ENCODE assay signal across 22 cellular contexts in the genomic region with DNA sequence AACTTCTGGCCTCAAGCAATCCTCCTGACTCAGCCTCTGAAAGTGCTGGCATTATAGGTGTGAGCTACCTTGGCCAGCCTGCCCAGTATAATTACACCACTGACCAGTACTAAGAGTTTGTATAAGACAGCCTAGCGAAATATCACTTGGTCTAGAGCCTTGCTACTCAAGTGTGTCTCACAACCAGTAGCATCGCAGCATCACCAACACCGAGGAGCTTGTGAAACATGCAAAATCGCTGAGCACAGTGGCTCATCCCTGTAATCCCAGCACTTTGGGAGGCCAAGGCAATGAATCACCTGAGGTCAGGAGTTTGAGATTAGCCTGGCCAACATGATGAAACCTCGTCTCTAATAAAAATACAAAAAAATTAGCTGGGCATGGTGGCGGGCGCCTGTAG.
A peak's percentile ranks its signal among the peaks of the same experiment; 100 is the strongest.
DNase-seq lines count a peak whose midpoint lies in the region; ATAC-seq and TF ChIP-seq lines count a peak whose summit lies in the region.
"Had no signal": no experiment of that assay in that cellular context is flagged by ENCODE, and none has a peak within 500 bp of the region (broad histone marks: within the 10 kb centered on the region; RNA-seq: fewer than 3 reads in every experiment).

No MANE protein-coding gene starts in this region.

- TF ChIP-seq CTCF in RWPE1 (conservative IDR thresholded peaks at IDR 0.05; ENCODE audit: low read depth) (no peak), fibroblast of the aortic adventitia (IDR thresholded peaks at IDR 0.05; ENCODE audit: insufficient read depth, low read length) (no peak), omental fat pad (IDR thresholded peaks at IDR 0.05) (no peak), SK-N-SH (IDR thresholded peaks at IDR 0.05) (no peak)

- H3K27ac ChIP-seq in RWPE1 (no peak overlapping the region), SK-N-SH (ENCODE audit: low read depth in 2 of 2, low read length in 1 of 2) (no peak overlapping the region)
- H3K27ac ChIP-seq: C4-2B, cardiac muscle cell, upper lobe of right lung had no signal

- peaks cover 2% of the 10 kb centered on the region for H3K4me1 Mint-ChIP-seq in T-helper 2 cell treated with Interferon-gamma antibody and Interleukin-4, amounts not matched to agents 5 μg/mL and 100 μg/mL, for 36 hours (ENCODE audit: low read depth)
- H3K4me1 Mint-ChIP-seq: activated T-helper 17 cell treated with anti-CD3 and anti-CD28 coated beads, Interleukin-2, amount 50 U/mL, for 72 hours had no signal

- H3K4me1 ChIP-seq in SK-N-SH (ENCODE audit: control insufficient read depth in 1 of 2, insufficient read depth in 2 of 2, low read depth in 1 of 2, low read length in 1 of 2): peaks cover 0 to 6% of the 10 kb centered on the region in 2 experiments; a peak in 1 of 4 replicates
- H3K4me1 ChIP-seq: upper lobe of right lung had no signal

- no peaks in the 10 kb centered on the region for H3K9me3 ChIP-seq in SK-N-SH
- H3K9me3 ChIP-seq: upper lobe of right lung had no signal

- no peaks in the 10 kb centered on the region; the same call in 1 of the 2 replicates for H3K27me3 ChIP-seq in SK-N-SH (ENCODE audit: insufficient read depth)
- H3K27me3 ChIP-seq: cardiac muscle cell, upper lobe of right lung had no signal

- H3K4me2 ChIP-seq in SK-N-SH: no peak overlapping the region

- no peaks in the 10 kb centered on the region for H3K79me2 ChIP-seq in SK-N-SH (ENCODE audit: insufficient read depth)

- no peak for ATAC-seq in omental fat pad (ENCODE audit: low FRiP score)
- ATAC-seq: activated naive CD8-positive, alpha-beta T cell treated with anti-CD3 and anti-CD28 coated beads, Interleukin-2, amount 50 U/mL, for 24 hours; activated T-helper 17 cell treated with anti-CD3 and anti-CD28 coated beads, Interleukin-2, amount 50 U/mL, for 72 hours; upper lobe of right lung had no signal

- no peak overlapping the region for H2AFZ ChIP-seq in SK-N-SH (ENCODE audit: low read depth)

- no peak overlapping the region for H3K9ac ChIP-seq in SK-N-SH

- POLR2A ChIA-PET in RWPE1 (lab: Yijun Ruan, JAX; ENCODE audit: low non-redundant PET): no interaction called here
- POLR2A ChIA-PET in SK-N-SH (lab: Yijun Ruan, JAX): no interaction called here

- 60% methylated on average over 7 of the region's 7 CpGs for WGBS in SK-N-SH (ENCODE audit: low lambda C conversion rate)

- no peaks in the 10 kb centered on the region for H4K20me1 ChIP-seq in SK-N-SH (ENCODE audit: insufficient read depth)

- no peak overlapping the region for H3K4me3 Mint-ChIP-seq in T-helper 2 cell treated with Interferon-gamma antibody and Interleukin-4, amounts not matched to agents 5 μg/mL and 100 μg/mL, for 36 hours
- H3K4me3 Mint-ChIP-seq: activated naive CD8-positive, alpha-beta T cell treated with anti-CD3 and anti-CD28 coated beads, Interleukin-2, amount 50 U/mL, for 24 hours; activated T-helper 17 cell treated with anti-CD3 and anti-CD28 coated beads, Interleukin-2, amount 50 U/mL, for 72 hours had no signal

- no peak for TF ChIP-seq RAD21 in SK-N-SH (IDR thresholded peaks at IDR 0.05; ENCODE audit: low read length)

- no peaks in the 10 kb centered on the region for H3K9me2 ChIP-seq in SK-N-SH

- peaks cover 13% of the 10 kb centered on the region for H3K27me3 Mint-ChIP-seq in T-helper 2 cell treated with Interferon-gamma antibody and Interleukin-4, amounts not matched to agents 5 μg/mL and 100 μg/mL, for 36 hours (ENCODE audit: low read depth)
- H3K27me3 Mint-ChIP-seq: activated naive CD8-positive, alpha-beta T cell treated with anti-CD3 and anti-CD28 coated beads, Interleukin-2, amount 50 U/mL, for 24 hours had no signal

- no peaks in the 10 kb centered on the region for H3F3A ChIP-seq in SK-N-SH (replicated peaks; ENCODE audit: insufficient read depth)

- no peak overlapping the region for H3K4me3 ChIP-seq in fibroblast of the aortic adventitia (ENCODE audit: low read depth, low read length)
- H3K4me3 ChIP-seq in SK-N-SH (ENCODE audit: low read depth in 2 of 2, low read length in 1 of 2): no peak overlapping the region
- H3K4me3 ChIP-seq: cardiac muscle cell, lung, upper lobe of right lung had no signal

- no peaks in the 10 kb centered on the region for H3K36me3 ChIP-seq in SK-N-SH (replicated peaks in 1 of 2; ENCODE audit: control insufficient read depth in 1 of 2, insufficient read depth in 2 of 2, low read length in 1 of 2)
- H3K36me3 ChIP-seq: cardiac muscle cell, upper lobe of right lung had no signal

- no peak for TF ChIP-seq EP300 in SK-N-SH (IDR thresholded peaks at IDR 0.05; ENCODE audit: borderline replicate concordance in 1 of 2, low read depth in 1 of 2, low read length in 1 of 2)

- no peaks in the 10 kb centered on the region for H3K36me3 Mint-ChIP-seq in T-helper 2 cell treated with Interferon-gamma antibody and Interleukin-4, amounts not matched to agents 5 μg/mL and 100 μg/mL, for 36 hours (ENCODE audit: low read depth)

- H3K27ac Mint-ChIP-seq in T-helper 2 cell treated with Interferon-gamma antibody and Interleukin-4, amounts not matched to agents 5 μg/mL and 100 μg/mL, for 36 hours: no peak overlapping the region
- H3K27ac Mint-ChIP-seq: activated naive CD8-positive, alpha-beta T cell treated with anti-CD3 and anti-CD28 coated beads, Interleukin-2, amount 50 U/mL, for 24 hours; activated T-helper 17 cell treated with anti-CD3 and anti-CD28 coated beads, Interleukin-2, amount 50 U/mL, for 72 hours had no signal

- H3K9me3 Mint-ChIP-seq in T-helper 2 cell treated with Interferon-gamma antibody and Interleukin-4, amounts not matched to agents 5 μg/mL and 100 μg/mL, for 36 hours: peaks cover 2% of the 10 kb centered on the region

- CTCF ChIA-PET in RWPE1 (lab: Yijun Ruan, JAX) (interaction anchor here (0.6 kb wide), 1 partner anchor 413 kb away, joined by 4 read pairs; no protein-coding TSS in a partner anchor), SK-N-SH (lab: Yijun Ruan, JAX) (no interaction called here)

- DNase-seq in A172 (ENCODE audit: low spot score) (peak; percentile 45), HK-2 (ENCODE audit: unreplicated experiment) (peak; percentile 24), RWPE1 (ENCODE audit: low spot score) (peak; percentile 14), fibroblast of the aortic adventitia (ENCODE audit: low read depth) (peak; percentile 20), omental fat pad (ENCODE audit: low spot score) (no peak), medulla oblongata (ENCODE audit: extremely low spot score) (no peak), SK-N-SH (no peak)
- no peak for DNase-seq in T-helper 2 cell treated with Interferon-gamma antibody and Interleukin-4, amounts not matched to agents 5 μg/mL and 100 μg/mL, for 36 hours (ENCODE audit: low spot score)
- DNase-seq: 8988T; activated CD4-positive, alpha-beta T cell treated with anti-CD3 and anti-CD28 coated beads for 4 hours; activated naive CD8-positive, alpha-beta T cell treated with anti-CD3 and anti-CD28 coated beads, Interleukin-2, amount 50 U/mL, for 24 hours; GDM1; hippocampal formation; Kasumi-1; NCI-H1417; NCI-H2107; NCI-H510A treated with DMSO at 0.1 percent for 48 hours; upper lobe of right lung had no signal

TF ChIP-seq in SK-N-SH, 30 proteins besides CTCF, POLR2A, EP300 and RAD21:
- TF ChIP-seq, protein P1, sequence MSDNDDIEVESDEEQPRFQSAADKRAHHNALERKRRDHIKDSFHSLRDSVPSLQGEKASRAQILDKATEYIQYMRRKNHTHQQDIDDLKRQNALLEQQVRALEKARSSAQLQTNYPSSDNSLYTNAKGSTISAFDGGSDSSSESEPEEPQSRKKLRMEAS (IDR thresholded peaks at IDR 0.05; ENCODE audit: low read depth): no peak
- TF ChIP-seq RCOR1 (IDR thresholded peaks at IDR 0.05; ENCODE audit: low read length) (no peak), NFIC (IDR thresholded peaks at IDR 0.05; ENCODE audit: borderline replicate concordance) (no peak), FOXJ3 (CRISPR knock-in tag; IDR thresholded peaks at IDR 0.05) (no peak), TAF1 (IDR thresholded peaks at IDR 0.05; ENCODE audit: borderline replicate concordance, low read depth, low read length) (no peak), CHD2 (IDR thresholded peaks at IDR 0.05; ENCODE audit: low read length, partially characterized antibody) (no peak), FOXM1 (IDR thresholded peaks at IDR 0.05; ENCODE audit: low read depth) (no peak), SMC3 (IDR thresholded peaks at IDR 0.05; ENCODE audit: low read depth, low read length) (no peak), MXI1 (IDR thresholded peaks at IDR 0.05; ENCODE audit: low read depth, low read length) (no peak), ELF1 (IDR thresholded peaks at IDR 0.05) (no peak), NRF1 (IDR thresholded peaks at IDR 0.05; ENCODE audit: low read depth, low read length) (no peak)

Comparison
In these comparisons a context has a peak if more than half of its experiments do, and no peak if none do; other contexts are left out.
1. DNase-seq: peak in A172 (single experiment), HK-2 (single experiment), RWPE1 (single experiment) and fibroblast of the aortic adventitia (single experiment); none in omental fat pad (single experiment), medulla oblongata (single experiment), SK-N-SH (single experiment) and T-helper 2 cell treated with Interferon-gamma antibody and Interleukin-4, amounts not matched to agents 5 μg/mL and 100 μg/mL, for 36 hours (single experiment).